20 cellular contexts compared by ENCODE assay signal in genomic region chr2:204289066-204289465, GRCh38.
DNase-seq lines count a peak whose midpoint lies in the region; ATAC-seq, FAIRE-seq and TF ChIP-seq lines count a peak whose summit lies in the region.
"Had no signal": no experiment of that assay in that cellular context is flagged by ENCODE, and none has a peak within 500 bp of the region (broad histone marks: within the 10 kb centered on the region; RNA-seq: fewer than 3 reads in every experiment).

No MANE protein-coding gene starts in this region.

- H3K9ac ChIP-seq in K562 (ENCODE audit: insufficient read depth in 1 of 2, low read depth in 2 of 2, low read length in 2 of 2) (no peak overlapping the region), mesendoderm (ENCODE audit: low read length) (no peak overlapping the region)
- H3K9ac ChIP-seq: BLaER1 treated with 17β-estradiol and CSF1 and Interleukin-3, amounts not matched to agents 10 nM and 100 nM; GM23248 had no signal

- H3K4me3 ChIP-seq in K562: no peak overlapping the region
- H3K4me3 ChIP-seq in mesendoderm (ENCODE audit: low read length): no peak overlapping the region
- no peak overlapping the region for H3K4me3 ChIP-seq in uterus
- H3K4me3 ChIP-seq: BLaER1 treated with 17β-estradiol and CSF1 and Interleukin-3, amounts not matched to agents 10 nM and 100 nM; GM12878; GM23248; HAP-1 had no signal

- H2BK5ac ChIP-seq in mesendoderm (ENCODE audit: low read length): no peak overlapping the region

- TF ChIP-seq CTCF in K562 (IDR thresholded peaks at IDR 0.05 in 2 of 3, conservative IDR thresholded peaks at IDR 0.05 in 1 of 3; ENCODE audit: insufficient read depth in 2 of 3, low read depth in 1 of 3, low read length in 3 of 3) (no peak), uterus (IDR thresholded peaks at IDR 0.05) (no peak)

- H4K20me1 ChIP-seq in K562 (replicated peaks; ENCODE audit: control insufficient read depth, insufficient read depth, low read length): no peaks in the 10 kb centered on the region
- H4K20me1 ChIP-seq: BLaER1 treated with 17β-estradiol and CSF1 and Interleukin-3, amounts not matched to agents 10 nM and 100 nM had no signal

- no peaks in the 10 kb centered on the region for H3K9me1 ChIP-seq in K562 (ENCODE audit: control insufficient read depth, insufficient read depth, low read length)

- H3K4me1 ChIP-seq in K562 (replicated peaks in 1 of 2; ENCODE audit: control insufficient read depth in 2 of 2, insufficient read depth in 2 of 2, low read length in 2 of 2) (no peaks in the 10 kb centered on the region), mesendoderm (ENCODE audit: control insufficient read depth, low read depth, low read length) (no peaks in the 10 kb centered on the region), uterus (no peaks in the 10 kb centered on the region)
- H3K4me1 ChIP-seq: HAP-1 had no signal

- no TSS peak for BruUV-seq in K562 (replicated peaks; lab: Mats Ljungman, UMichigan)

- H3K27ac ChIP-seq in K562 (ENCODE audit: extremely low read depth, low read depth, low read length) (no peak overlapping the region), mesendoderm (ENCODE audit: low read depth, low read length) (no peak overlapping the region), uterus (no peak overlapping the region)
- H3K27ac ChIP-seq: BLaER1 treated with 17β-estradiol and CSF1 and Interleukin-3, amounts not matched to agents 10 nM and 100 nM; GM23248 had no signal

- ATAC-seq in K562: no peak
- ATAC-seq: GM12878 had no signal

- peak overlapping the region; percentile 35 for H3K18ac ChIP-seq in mesendoderm (ENCODE audit: low read length)

- TF ChIP-seq POLR2A in K562 (conservative IDR thresholded peaks at IDR 0.05): no peak
- TF ChIP-seq POLR2A in uterus (IDR thresholded peaks at IDR 0.05): no peak

- no peak overlapping the region for H3K23ac ChIP-seq in mesendoderm (ENCODE audit: low read length)

- POLR2A ChIA-PET in K562 (lab: Yijun Ruan, JAX): no interaction called here

- no peaks in the 10 kb centered on the region for H3K79me1 ChIP-seq in mesendoderm (ENCODE audit: low read length)

- TF ChIP-seq EP300 in K562 (IDR thresholded peaks at IDR 0.05; ENCODE audit: low read length): no peak

- peaks cover 2 to 8% of the 10 kb centered on the region in 2 experiments; a peak in 1 of 5 replicates for H3K27me3 ChIP-seq in K562 (ENCODE audit: control insufficient read depth in 2 of 2, insufficient read depth in 2 of 2, low read length in 2 of 2)
- H3K27me3 ChIP-seq in mesendoderm (ENCODE audit: insufficient read depth, low read length, poor library complexity): no peaks in the 10 kb centered on the region
- H3K27me3 ChIP-seq in uterus: no peaks in the 10 kb centered on the region
- H3K27me3 ChIP-seq: BLaER1 treated with 17β-estradiol and CSF1 and Interleukin-3, amounts not matched to agents 10 nM and 100 nM had no signal

- CTCF ChIA-PET in K562 (lab: Yijun Ruan, JAX; ENCODE audit: low intra/inter-chr PET ratio): no interaction called here

- 0% methylated on average over 1 of the region's 1 CpG for WGBS in K562 (ENCODE audit: insufficient coverage, low coverage, missing lambda C conversion rate)
- WGBS in mesendoderm (ENCODE audit: extremely low coverage, insufficient coverage, low lambda C conversion rate): no CpG with 5 or more reads among the region's 1 CpG

- H3K56ac ChIP-seq in mesendoderm (ENCODE audit: low read length): no peak overlapping the region

- no peak overlapping the region for H3K4ac ChIP-seq in mesendoderm (ENCODE audit: low read depth, low read length)

- TF ChIP-seq RAD21 in K562 (CRISPR knock-in tag; conservative IDR thresholded peaks at IDR 0.05 in 1 of 2, IDR thresholded peaks at IDR 0.05 in 1 of 2): no peak

- no peaks in the 10 kb centered on the region for H3K9me3 ChIP-seq in K562 (replicated peaks; ENCODE audit: control insufficient read depth, insufficient read depth, low read depth, low read length)
- no peaks in the 10 kb centered on the region for H3K9me3 ChIP-seq in uterus
- H3K9me3 ChIP-seq: BLaER1 treated with 17β-estradiol and CSF1 and Interleukin-3, amounts not matched to agents 10 nM and 100 nM; HAP-1 had no signal

- DNase-seq in OCI-M1 (lab: John Stamatoyannopoulos, UW) (peak; percentile 53), K562 (ENCODE audit: extremely low read depth in 1 of 4, low spot score in 3 of 4) (no peak), iris pigment epithelial cell (ENCODE audit: low read depth) (peak; percentile 18), mesendoderm (no peak), uterus (no peak), UCSD-AML1 (lab: John Stamatoyannopoulos, UW; ENCODE audit: unreplicated experiment) (no peak), KG1 (lab: John Stamatoyannopoulos, UW) (no peak), NOMO-1 (lab: John Stamatoyannopoulos, UW; ENCODE audit: unreplicated experiment in 2 of 2) (no peak)
- DNase-seq: CD4-positive, CD25-positive, alpha-beta regulatory T cell; CD8-positive, alpha-beta memory T cell; COR-L47; DMS 273 treated with DMSO at 0.1 percent for 48 hours; DMS53; DND-41; EL; GM23248 had no signal

- H3K79me2 ChIP-seq in K562 (ENCODE audit: control insufficient read depth, insufficient read depth, low read length) (no peaks in the 10 kb centered on the region), mesendoderm (ENCODE audit: control insufficient read depth, insufficient read depth, low read length) (no peaks in the 10 kb centered on the region)

- H4K5ac ChIP-seq in mesendoderm (ENCODE audit: low read length): no peak overlapping the region

- H4K8ac ChIP-seq in mesendoderm (ENCODE audit: low read depth, low read length): no peak overlapping the region

- in situ Hi-C loops in K562 (cut with MboI): no loop called here

- H2AFZ ChIP-seq in K562 (ENCODE audit: low read depth, low read length): no peak overlapping the region
- H2AFZ ChIP-seq: GM23248 had no signal

- H2BK15ac ChIP-seq in mesendoderm (replicated peaks; ENCODE audit: low read depth): no peak overlapping the region

- H3K36me3 ChIP-seq in K562 (ENCODE audit: control insufficient read depth, insufficient read depth, low read length) (no peaks in the 10 kb centered on the region), mesendoderm (ENCODE audit: control insufficient read depth, insufficient read depth, low read length) (no peaks in the 10 kb centered on the region), uterus (no peaks in the 10 kb centered on the region)
- H3K36me3 ChIP-seq: BLaER1 treated with 17β-estradiol and CSF1 and Interleukin-3, amounts not matched to agents 10 nM and 100 nM; HAP-1 had no signal

- FAIRE-seq in K562 (lab: Jason Lieb, UNC): no peak
- FAIRE-seq: GM12878, GM19239 had no signal

- no peak overlapping the region for H2BK120ac ChIP-seq in mesendoderm (ENCODE audit: low read depth, low read length)

- intact Hi-C loops in K562 (cut with micrococcal nuclease) (no loop called here), uterus (cut with DNase I; ENCODE audit: low total_unique reads) (no loop called here)

- H3K4me2 ChIP-seq in K562 (ENCODE audit: insufficient read depth, low read length) (no peak overlapping the region), mesendoderm (ENCODE audit: low read length) (no peak overlapping the region)
- H3K4me2 ChIP-seq: BLaER1 treated with 17β-estradiol and CSF1 and Interleukin-3, amounts not matched to agents 10 nM and 100 nM had no signal

- no peak overlapping the region for H2AK5ac ChIP-seq in mesendoderm (ENCODE audit: low read length)

TF ChIP-seq in K562, 482 proteins besides CTCF, POLR2A, EP300 and RAD21:
- TF ChIP-seq CEBPG (CRISPR knock-in tag; IDR thresholded peaks at IDR 0.05) (no peak), CEBPG (tag; conservative IDR thresholded peaks at IDR 0.05 in 1 of 2, IDR thresholded peaks at IDR 0.05 in 1 of 2) (peak; percentile 20 to 44; a peak in 1 of 4 replicates), SAFB (IDR thresholded peaks at IDR 0.05; ENCODE audit: borderline replicate concordance, low read depth, low read length) (no peak), TFAP4 (CRISPR knock-in tag; IDR thresholded peaks at IDR 0.05; ENCODE audit: borderline replicate concordance) (no peak), GABPB2 (CRISPR knock-in tag; conservative IDR thresholded peaks at IDR 0.05) (no peak)
TF ChIP-seq in K562: peak in this region for 1.

Comparison
In these comparisons a context has a peak if more than half of its experiments do, and no peak if none do; other contexts are left out.
1. DNase-seq: peak in OCI-M1 (single experiment) and iris pigment epithelial cell (single experiment); none in K562 (0 of 4), mesendoderm (single experiment), uterus (0 of 2), UCSD-AML1 (single experiment), KG1 (single experiment) and NOMO-1 (0 of 2).